In the genomic region with DNA sequence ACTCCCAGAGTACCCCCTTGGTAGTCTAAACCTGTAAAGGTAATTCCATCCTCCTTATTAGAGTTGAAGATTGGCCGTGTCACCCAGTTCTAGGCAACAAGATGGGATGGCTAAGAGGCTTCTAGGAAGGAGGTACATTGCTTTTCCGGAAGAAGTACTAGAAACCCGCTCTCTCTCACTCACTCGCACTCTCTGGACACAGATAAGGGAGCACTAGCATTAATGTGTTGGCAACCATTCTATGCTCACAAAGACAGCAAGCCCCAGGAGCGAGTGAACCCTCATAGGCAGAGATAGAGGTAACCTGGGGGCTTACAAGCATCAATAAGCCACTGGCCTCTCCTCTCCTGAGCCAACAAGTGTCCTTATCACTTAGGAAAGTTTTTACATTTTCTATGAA, we compare ENCODE assay signal across 1 cellular context.
A peak's percentile ranks its signal among the peaks of the same experiment; 100 is the strongest.
TF ChIP-seq lines count a peak whose summit lies in the region.

No MANE protein-coding gene starts in this region.

TF ChIP-seq in K562, 482 proteins besides CTCF, POLR2A, EP300 and RAD21 (continued from another document):
- 0 out of 2 replicates have a peak, but pooled peaks have one; percentile 3 for TF ChIP-seq CBFA2T3 (IDR thresholded peaks at IDR 0.05)
- no peak for TF ChIP-seq ZC3H8 (IDR thresholded peaks at IDR 0.05)
- TF ChIP-seq, protein P1, sequence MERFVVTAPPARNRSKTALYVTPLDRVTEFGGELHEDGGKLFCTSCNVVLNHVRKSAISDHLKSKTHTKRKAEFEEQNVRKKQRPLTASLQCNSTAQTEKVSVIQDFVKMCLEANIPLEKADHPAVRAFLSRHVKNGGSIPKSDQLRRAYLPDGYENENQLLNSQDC (CRISPR knock-in tag; IDR thresholded peaks at IDR 0.05), result no peak
- TF ChIP-seq, protein P2, sequence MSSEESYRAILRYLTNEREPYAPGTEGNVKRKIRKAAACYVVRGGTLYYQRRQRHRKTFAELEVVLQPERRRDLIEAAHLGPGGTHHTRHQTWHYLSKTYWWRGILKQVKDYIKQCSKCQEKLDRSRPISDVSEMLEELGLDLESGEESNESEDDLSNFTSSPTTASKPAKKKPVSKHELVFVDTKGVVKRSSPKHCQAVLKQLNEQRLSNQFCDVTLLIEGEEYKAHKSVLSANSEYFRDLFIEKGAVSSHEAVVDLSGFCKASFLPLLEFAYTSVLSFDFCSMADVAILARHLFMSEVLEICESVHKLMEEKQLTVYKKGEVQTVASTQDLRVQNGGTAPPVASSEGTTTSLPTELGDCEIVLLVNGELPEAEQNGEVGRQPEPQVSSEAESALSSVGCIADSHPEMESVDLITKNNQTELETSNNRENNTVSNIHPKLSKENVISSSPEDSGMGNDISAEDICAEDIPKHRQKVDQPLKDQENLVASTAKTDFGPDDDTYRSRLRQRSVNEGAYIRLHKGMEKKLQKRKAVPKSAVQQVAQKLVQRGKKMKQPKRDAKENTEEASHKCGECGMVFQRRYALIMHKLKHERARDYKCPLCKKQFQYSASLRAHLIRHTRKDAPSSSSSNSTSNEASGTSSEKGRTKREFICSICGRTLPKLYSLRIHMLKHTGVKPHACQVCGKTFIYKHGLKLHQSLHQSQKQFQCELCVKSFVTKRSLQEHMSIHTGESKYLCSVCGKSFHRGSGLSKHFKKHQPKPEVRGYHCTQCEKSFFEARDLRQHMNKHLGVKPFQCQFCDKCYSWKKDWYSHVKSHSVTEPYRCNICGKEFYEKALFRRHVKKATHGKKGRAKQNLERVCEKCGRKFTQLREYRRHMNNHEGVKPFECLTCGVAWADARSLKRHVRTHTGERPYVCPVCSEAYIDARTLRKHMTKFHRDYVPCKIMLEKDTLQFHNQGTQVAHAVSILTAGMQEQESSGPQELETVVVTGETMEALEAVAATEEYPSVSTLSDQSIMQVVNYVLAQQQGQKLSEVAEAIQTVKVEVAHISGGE (CRISPR knock-in tag; IDR thresholded peaks at IDR 0.05), result 0 out of 6 replicates have a peak, but pooled peaks of 1 of the 3 experiments have one; percentile 39
- TF ChIP-seq, protein P3, sequence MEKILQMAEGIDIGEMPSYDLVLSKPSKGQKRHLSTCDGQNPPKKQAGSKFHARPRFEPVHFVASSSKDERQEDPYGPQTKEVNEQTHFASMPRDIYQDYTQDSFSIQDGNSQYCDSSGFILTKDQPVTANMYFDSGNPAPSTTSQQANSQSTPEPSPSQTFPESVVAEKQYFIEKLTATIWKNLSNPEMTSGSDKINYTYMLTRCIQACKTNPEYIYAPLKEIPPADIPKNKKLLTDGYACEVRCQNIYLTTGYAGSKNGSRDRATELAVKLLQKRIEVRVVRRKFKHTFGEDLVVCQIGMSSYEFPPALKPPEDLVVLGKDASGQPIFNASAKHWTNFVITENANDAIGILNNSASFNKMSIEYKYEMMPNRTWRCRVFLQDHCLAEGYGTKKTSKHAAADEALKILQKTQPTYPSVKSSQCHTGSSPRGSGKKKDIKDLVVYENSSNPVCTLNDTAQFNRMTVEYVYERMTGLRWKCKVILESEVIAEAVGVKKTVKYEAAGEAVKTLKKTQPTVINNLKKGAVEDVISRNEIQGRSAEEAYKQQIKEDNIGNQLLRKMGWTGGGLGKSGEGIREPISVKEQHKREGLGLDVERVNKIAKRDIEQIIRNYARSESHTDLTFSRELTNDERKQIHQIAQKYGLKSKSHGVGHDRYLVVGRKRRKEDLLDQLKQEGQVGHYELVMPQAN (IDR thresholded peaks at IDR 0.05; ENCODE audit: borderline replicate concordance), result no peak
- TF ChIP-seq DMBX1 (CRISPR knock-in tag; IDR thresholded peaks at IDR 0.05; ENCODE audit: borderline replicate concordance), result 0 out of 2 replicates have a peak, but pooled peaks have one; percentile 20
- no peak for TF ChIP-seq FOXK1 (CRISPR knock-in tag; IDR thresholded peaks at IDR 0.05; ENCODE audit: borderline replicate concordance)
- TF ChIP-seq ZNF143 (CRISPR knock-in tag; IDR thresholded peaks at IDR 0.05), result no peak
- peak; percentile 56; the same call in 1 of the 2 replicates for TF ChIP-seq CXXC5 (CRISPR knock-in tag; IDR thresholded peaks at IDR 0.05)
- no peak for TF ChIP-seq ZNF239 (CRISPR knock-in tag; IDR thresholded peaks at IDR 0.05)
TF ChIP-seq in K562: peak in this region for 5.
